In the genomic region with DNA sequence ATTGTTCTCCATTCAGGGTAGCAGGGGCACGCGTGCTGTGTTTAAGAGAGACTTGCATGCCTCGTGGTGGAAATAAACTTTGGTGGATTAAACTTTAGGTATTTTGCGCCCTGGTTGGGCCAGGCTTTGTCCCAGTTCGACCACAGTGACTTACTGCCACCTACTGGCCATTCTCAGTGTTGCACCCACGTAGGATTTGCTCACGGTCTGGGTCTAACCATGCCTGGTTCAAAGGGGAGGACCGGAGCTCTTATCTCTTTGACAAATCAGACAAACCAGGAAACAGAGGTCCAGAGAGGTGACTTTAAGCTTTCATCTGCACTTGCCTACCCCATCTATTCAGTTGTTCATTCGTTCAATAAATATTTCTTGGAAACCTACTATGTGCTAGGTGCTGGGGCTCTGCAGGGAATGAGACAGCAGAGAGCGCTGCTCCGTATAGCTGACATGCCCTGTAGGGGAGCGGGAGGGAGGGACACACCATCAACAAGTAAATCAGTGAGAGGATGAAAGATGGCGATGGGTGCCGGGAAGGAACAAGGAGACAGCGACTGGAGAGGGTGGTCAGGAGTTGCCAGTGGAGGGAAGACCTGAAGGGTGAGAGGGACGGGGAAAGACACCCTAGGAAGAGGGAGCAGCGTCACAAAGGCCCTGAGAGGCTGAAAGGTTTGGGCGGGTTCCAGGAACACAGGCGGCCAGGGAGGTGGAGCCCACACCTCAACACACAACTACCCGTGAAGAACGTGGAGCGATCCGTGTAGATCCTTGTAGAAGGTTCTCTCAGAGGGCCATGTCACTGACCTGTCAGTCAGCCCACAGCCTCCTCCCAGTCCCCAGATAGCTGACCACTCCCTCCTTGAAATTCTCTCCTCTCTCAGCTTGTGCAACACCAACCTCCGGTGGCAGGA, we compare ENCODE assay signal across 8 cellular contexts. TPM values are rescaled to one million over a fixed set of nuclear protein-coding genes. Genes with fewer than 3 reads are reported as not detected.
DNase-seq lines count a peak whose midpoint lies in the region; ATAC-seq and TF ChIP-seq lines count a peak whose summit lies in the region.

No MANE protein-coding gene starts in this region.

- H3F3A ChIP-seq in DOHH2 (ENCODE audit: control insufficient read depth, insufficient read depth) = peaks cover 13% of the 10 kb centered on the region

- peaks cover 32% of the 10 kb centered on the region for H3K4me1 ChIP-seq in DOHH2 (ENCODE audit: control insufficient read depth, low read length)
- peaks cover 0 to 13% (median 11%) of the 10 kb centered on the region in 3 donors for H3K4me1 ChIP-seq in gastroesophageal sphincter

- no peaks in the 10 kb centered on the region for H3K36me3 ChIP-seq in DOHH2 (ENCODE audit: control insufficient read depth, low read length)
- H3K36me3 ChIP-seq in gastroesophageal sphincter = no peaks in the 10 kb centered on the region

- peak overlapping the region; percentile 68 for H3K27ac ChIP-seq in DOHH2 (ENCODE audit: low read depth, low read length)
- no peak overlapping the region for H3K27ac ChIP-seq in gastroesophageal sphincter
- peak overlapping the region; percentile 37 for H3K27ac ChIP-seq in temporal lobe (ENCODE audit: low read depth, low read length)

- 2% methylated on average over 17 to 18 of the region's 24 CpGs for WGBS in gastroesophageal sphincter (ENCODE audit: low coverage in 1 of 2), 2 donors

- H4K20me1 ChIP-seq in DOHH2 (ENCODE audit: control insufficient read depth, insufficient read depth, low read depth, low read length) = no peaks in the 10 kb centered on the region

- TF ChIP-seq EP300 in gastroesophageal sphincter (IDR thresholded peaks at IDR 0.05) = no peak

- H3K4me2 ChIP-seq in DOHH2 (ENCODE audit: low read length) = peak overlapping the region; percentile 87

- no peak for TF ChIP-seq POLR2A in gastroesophageal sphincter (IDR thresholded peaks at IDR 0.05)

- DNase-seq in GOT3 (lab: John Stamatoyannopoulos, UW) = peak; percentile 67
- peak; percentile 86 for DNase-seq in M059J (ENCODE audit: low read depth)
- DNase-seq in SHP77 treated with DMSO at 0.1 percent for 48 hours (lab: John Stamatoyannopoulos, UW) = peak; percentile 97
- DNase-seq in activated gamma-delta T cell treated with anti-CD3 and anti-CD28 coated beads, Interleukin-2, amount 50 U/mL, for 16 hours (ENCODE audit: low read depth) = peak; percentile 82
- peak; percentile 67 for DNase-seq in occipital lobe (lab: John Stamatoyannopoulos, UW)

- H3K79me2 ChIP-seq in DOHH2 (ENCODE audit: control insufficient read depth, low read length) = no peaks in the 10 kb centered on the region

- H3K9me3 ChIP-seq in DOHH2 (ENCODE audit: control insufficient read depth, insufficient read depth, low read length) (no peaks in the 10 kb centered on the region), gastroesophageal sphincter (no peaks in the 10 kb centered on the region)

- TF ChIP-seq CTCF in DOHH2 (IDR thresholded peaks at IDR 0.05; ENCODE audit: low read depth, low read length, poor library complexity, severe bottlenecking) (peak; percentile 99), gastroesophageal sphincter (IDR thresholded peaks at IDR 0.05) (peak; percentile 88 to 95 (median 90))

- H3K4me3 ChIP-seq in DOHH2 (ENCODE audit: low read length) = peak overlapping the region; percentile 71
- H3K4me3 ChIP-seq in gastroesophageal sphincter = peak overlapping the region in 1 of 2 donors; percentile 2

- ATAC-seq in gastroesophageal sphincter = peak; percentile 94

- no peaks in the 10 kb centered on the region for H3K9me2 ChIP-seq in DOHH2 (replicated peaks; ENCODE audit: control insufficient read depth, low read length)

- H3K27me3 ChIP-seq in DOHH2 (ENCODE audit: control insufficient read depth, low read length) (no peaks in the 10 kb centered on the region), gastroesophageal sphincter (peaks cover 49% of the 10 kb centered on the region)

RNA-seq across cellular contexts. Expression of gene TINAGL1, which starts 27.2 kb away (rescaled TPM):
- total RNA-seq in M059J (2014; rRNA removed; shearing (Covaris generic)) = 15.3 and 26.1 TPM in 2 replicates
- total RNA-seq in gastroesophageal sphincter = 100 to 1,000 TPM; 152 to 368 (median 248) TPM
- 2.8 TPM for total RNA-seq in occipital lobe
- 1.7 TPM for total RNA-seq in temporal lobe

Comparison
In these comparisons a context has a peak if more than half of its experiments do, and no peak if none do; other contexts are left out.
1. H3K27ac ChIP-seq: peak in DOHH2 (single experiment) and temporal lobe (single experiment); none in gastroesophageal sphincter (0 of 4).
2. Peak in every context shown above with its lines, with median percentiles within 50 percentile points of each other: DNase-seq.